In the genomic region with DNA sequence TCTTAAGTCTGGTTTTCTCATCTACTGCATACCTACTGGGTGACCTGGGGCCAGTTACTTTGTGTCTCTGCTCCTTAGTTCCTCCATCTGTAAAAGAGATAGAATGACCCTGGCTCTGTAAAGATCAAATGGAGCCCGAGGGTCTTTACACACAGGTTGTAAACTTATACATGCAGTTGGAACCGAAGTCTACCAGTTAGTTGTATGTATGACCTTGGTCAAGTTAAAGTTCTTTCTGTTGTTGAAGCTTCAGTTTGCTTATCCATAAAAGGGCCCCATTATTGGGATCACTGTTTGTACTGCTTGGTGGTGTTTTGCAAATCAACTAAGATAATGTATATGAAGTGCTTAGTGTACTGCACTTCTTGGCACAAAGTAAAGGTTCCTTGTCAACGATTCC, we compare ENCODE assay signal across 1 cellular context.
A peak's percentile ranks its signal among the peaks of the same experiment; 100 is the strongest.
TF ChIP-seq lines count a peak whose summit lies in the region.

No MANE protein-coding gene starts in this region.

TF ChIP-seq in HepG2, 621 proteins besides CTCF, POLR2A, EP300 and RAD21 (continued from another document):
- TF ChIP-seq, protein P1, sequence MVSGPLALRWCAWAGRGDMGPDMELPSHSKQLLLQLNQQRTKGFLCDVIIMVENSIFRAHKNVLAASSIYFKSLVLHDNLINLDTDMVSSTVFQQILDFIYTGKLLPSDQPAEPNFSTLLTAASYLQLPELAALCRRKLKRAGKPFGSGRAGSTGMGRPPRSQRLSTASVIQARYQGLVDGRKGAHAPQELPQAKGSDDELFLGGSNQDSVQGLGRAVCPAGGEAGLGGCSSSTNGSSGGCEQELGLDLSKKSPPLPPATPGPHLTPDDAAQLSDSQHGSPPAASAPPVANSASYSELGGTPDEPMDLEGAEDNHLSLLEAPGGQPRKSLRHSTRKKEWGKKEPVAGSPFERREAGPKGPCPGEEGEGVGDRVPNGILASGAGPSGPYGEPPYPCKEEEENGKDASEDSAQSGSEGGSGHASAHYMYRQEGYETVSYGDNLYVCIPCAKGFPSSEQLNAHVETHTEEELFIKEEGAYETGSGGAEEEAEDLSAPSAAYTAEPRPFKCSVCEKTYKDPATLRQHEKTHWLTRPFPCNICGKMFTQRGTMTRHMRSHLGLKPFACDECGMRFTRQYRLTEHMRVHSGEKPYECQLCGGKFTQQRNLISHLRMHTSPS (CRISPR knock-in tag; IDR thresholded peaks at IDR 0.05; ENCODE audit: low read depth) = no peak
- TF ChIP-seq ISL2 (CRISPR knock-in tag; IDR thresholded peaks at IDR 0.05) = 0 out of 2 replicates have a peak, but pooled peaks have one; percentile 23
- no peak for TF ChIP-seq MAFK (conservative IDR thresholded peaks at IDR 0.05 in 1 of 2, IDR thresholded peaks at IDR 0.05 in 1 of 2; ENCODE audit: low read length in 2 of 2)
- TF ChIP-seq ZNF570 (CRISPR knock-in tag; IDR thresholded peaks at IDR 0.05; ENCODE audit: borderline replicate concordance) = no peak
- peak; percentile 19; the same call in 1 of the 2 replicates for TF ChIP-seq FOXA3 (CRISPR knock-in tag; IDR thresholded peaks at IDR 0.05)
- no peak for TF ChIP-seq RELA (CRISPR knock-in tag; IDR thresholded peaks at IDR 0.05)
